ENCODE assay signal across 1 cellular context in the genomic region with DNA sequence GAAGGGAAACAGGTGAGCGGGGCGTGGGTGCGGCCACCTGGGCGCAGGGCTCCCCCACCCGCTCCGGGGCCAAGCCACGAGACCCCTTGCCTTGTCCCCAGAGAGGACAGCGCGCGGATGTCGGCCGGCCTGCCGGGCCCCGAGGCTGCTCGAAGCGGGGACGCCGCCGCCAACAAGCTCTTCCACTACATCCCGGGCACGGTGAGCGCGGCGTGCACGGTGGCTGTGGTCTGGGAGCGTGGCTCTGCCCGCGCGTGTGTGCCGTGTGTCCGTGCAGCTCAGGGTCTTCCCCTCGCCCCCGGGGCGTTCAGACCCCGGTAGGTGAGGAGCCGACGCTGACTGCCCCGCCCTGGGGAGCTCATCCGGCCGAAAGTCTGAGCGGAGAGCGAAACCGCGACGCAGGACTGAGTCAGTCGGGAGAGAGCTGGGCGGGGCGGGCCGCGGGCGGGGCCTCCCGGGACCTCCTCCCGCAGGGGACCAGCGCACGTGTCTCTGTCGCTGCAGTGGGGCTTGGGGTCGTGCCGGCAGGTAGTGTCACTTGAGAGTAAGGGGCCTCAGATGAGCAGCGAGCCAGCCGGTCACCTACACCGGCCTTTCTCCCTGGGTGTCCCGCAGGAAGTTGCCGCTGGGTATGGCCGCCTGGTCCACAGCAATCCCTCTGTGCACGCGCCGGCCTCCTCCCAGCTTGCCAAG.
A peak's percentile ranks its signal among the peaks of the same experiment; 100 is the strongest.
TF ChIP-seq lines count a peak whose summit lies in the region.

No MANE protein-coding gene starts in this region.

TF ChIP-seq in HepG2, 621 proteins besides CTCF, POLR2A, EP300 and RAD21 (continued from another document and continues in another):
- TF ChIP-seq RFXANK (CRISPR knock-in tag; IDR thresholded peaks at IDR 0.05) (no peak), ASH2L (IDR thresholded peaks at IDR 0.05; ENCODE audit: insufficient read length, low read depth, low read length) (peak; percentile 38), MEIS2 (CRISPR knock-in tag; IDR thresholded peaks at IDR 0.05) (peak; percentile 46; the same call in 1 of the 2 replicates), CCDC6 (CRISPR knock-in tag; IDR thresholded peaks at IDR 0.05) (peak; percentile 70; the same call in 1 of the 2 replicates), ZBTB7B (CRISPR knock-in tag; IDR thresholded peaks at IDR 0.05) (peak; percentile 36; the same call in 1 of the 2 replicates), IKZF1 (IDR thresholded peaks at IDR 0.05) (no peak), ZNF557 (CRISPR knock-in tag; IDR thresholded peaks at IDR 0.05) (no peak), TEAD2 (CRISPR knock-in tag; IDR thresholded peaks at IDR 0.05) (0 out of 2 replicates have a peak, but pooled peaks have one; percentile 18), ZNF3 (CRISPR knock-in tag; IDR thresholded peaks at IDR 0.05) (no peak), THAP11 (CRISPR knock-in tag; IDR thresholded peaks at IDR 0.05) (no peak), BCL6 (CRISPR knock-in tag; IDR thresholded peaks at IDR 0.05) (peak; percentile 38), ZKSCAN8 (CRISPR knock-in tag; IDR thresholded peaks at IDR 0.05; ENCODE audit: borderline replicate concordance) (no peak), ZNF878 (CRISPR knock-in tag; IDR thresholded peaks at IDR 0.05) (peak; percentile 52; the same call in 1 of the 2 replicates), MYC (CRISPR knock-in tag; IDR thresholded peaks at IDR 0.05; ENCODE audit: borderline replicate concordance) (peak; percentile 85), ELF1 (CRISPR knock-in tag; IDR thresholded peaks at IDR 0.05) (no peak), DR1 (CRISPR knock-in tag; IDR thresholded peaks at IDR 0.05) (0 out of 2 replicates have a peak, but pooled peaks have one; percentile 28), RFX5 (IDR thresholded peaks at IDR 0.05; ENCODE audit: low read depth, low read length) (no peak), ONECUT2 (CRISPR knock-in tag; IDR thresholded peaks at IDR 0.05) (no peak), ZNF510 (CRISPR knock-in tag; IDR thresholded peaks at IDR 0.05; ENCODE audit: low read depth) (no peak), ZNF724P (CRISPR knock-in tag; IDR thresholded peaks at IDR 0.05; ENCODE audit: borderline replicate concordance) (0 out of 2 replicates have a peak, but pooled peaks have one; percentile 21), ZSCAN21 (CRISPR knock-in tag; IDR thresholded peaks at IDR 0.05; ENCODE audit: borderline replicate concordance) (0 out of 2 replicates have a peak, but pooled peaks have one; percentile 18), AKAP8 (CRISPR knock-in tag; IDR thresholded peaks at IDR 0.05) (peak; percentile 75), ZNF34 (CRISPR knock-in tag; IDR thresholded peaks at IDR 0.05; ENCODE audit: borderline replicate concordance) (0 out of 2 replicates have a peak, but pooled peaks have one; percentile 37), PHF21A (CRISPR knock-in tag; IDR thresholded peaks at IDR 0.05) (no peak), ZNF501 (CRISPR knock-in tag; IDR thresholded peaks at IDR 0.05) (peak; percentile 71), KMT2B (CRISPR knock-in tag; IDR thresholded peaks at IDR 0.05) (peak; percentile 35; the same call in 1 of the 2 replicates), HOXA5 (CRISPR knock-in tag; IDR thresholded peaks at IDR 0.05) (peak; percentile 92), ZNF235 (CRISPR knock-in tag; IDR thresholded peaks at IDR 0.05; ENCODE audit: borderline replicate concordance) (peak; percentile 41; the same call in 1 of the 2 replicates), SAFB2 (CRISPR knock-in tag; IDR thresholded peaks at IDR 0.05; ENCODE audit: borderline replicate concordance, low read depth) (peak; percentile 65; the same call in 1 of the 2 replicates), EHMT2 (IDR thresholded peaks at IDR 0.05; ENCODE audit: borderline replicate concordance, low read depth, low read length) (no peak), SAP130 (CRISPR knock-in tag; IDR thresholded peaks at IDR 0.05; ENCODE audit: low read depth) (peak; percentile 77), SATB2 (CRISPR knock-in tag; IDR thresholded peaks at IDR 0.05) (peak; percentile 15; the same call in 1 of the 2 replicates), ZNF605 (CRISPR knock-in tag; IDR thresholded peaks at IDR 0.05) (peak; percentile 86; the same call in 1 of the 2 replicates), BRD4 (CRISPR knock-in tag; IDR thresholded peaks at IDR 0.05) (0 out of 2 replicates have a peak, but pooled peaks have one; percentile 47)
- TF ChIP-seq, protein P1, sequence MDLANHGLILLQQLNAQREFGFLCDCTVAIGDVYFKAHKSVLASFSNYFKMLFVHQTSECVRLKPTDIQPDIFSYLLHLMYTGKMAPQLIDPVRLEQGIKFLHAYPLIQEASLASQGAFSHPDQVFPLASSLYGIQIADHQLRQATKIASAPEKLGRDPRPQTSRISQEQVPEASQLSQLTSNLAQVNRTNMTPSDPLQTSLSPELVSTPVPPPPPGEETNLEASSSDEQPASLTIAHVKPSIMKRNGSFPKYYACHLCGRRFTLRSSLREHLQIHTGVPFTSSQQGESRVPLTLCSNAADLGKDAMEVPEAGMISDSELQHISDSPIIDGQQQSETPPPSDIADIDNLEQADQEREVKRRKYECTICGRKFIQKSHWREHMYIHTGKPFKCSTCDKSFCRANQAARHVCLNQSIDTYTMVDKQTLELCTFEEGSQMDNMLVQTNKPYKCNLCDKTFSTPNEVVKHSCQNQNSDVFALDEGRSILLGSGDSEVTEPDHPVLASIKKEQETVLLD (CRISPR knock-in tag; IDR thresholded peaks at IDR 0.05; ENCODE audit: low read depth), result peak; percentile 51; the same call in 1 of the 2 replicates
- TF ChIP-seq, protein P2, sequence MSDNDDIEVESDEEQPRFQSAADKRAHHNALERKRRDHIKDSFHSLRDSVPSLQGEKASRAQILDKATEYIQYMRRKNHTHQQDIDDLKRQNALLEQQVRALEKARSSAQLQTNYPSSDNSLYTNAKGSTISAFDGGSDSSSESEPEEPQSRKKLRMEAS (IDR thresholded peaks at IDR 0.05), result peak; percentile 66; the same call in 1 of the 2 replicates
- TF ChIP-seq, protein P3, sequence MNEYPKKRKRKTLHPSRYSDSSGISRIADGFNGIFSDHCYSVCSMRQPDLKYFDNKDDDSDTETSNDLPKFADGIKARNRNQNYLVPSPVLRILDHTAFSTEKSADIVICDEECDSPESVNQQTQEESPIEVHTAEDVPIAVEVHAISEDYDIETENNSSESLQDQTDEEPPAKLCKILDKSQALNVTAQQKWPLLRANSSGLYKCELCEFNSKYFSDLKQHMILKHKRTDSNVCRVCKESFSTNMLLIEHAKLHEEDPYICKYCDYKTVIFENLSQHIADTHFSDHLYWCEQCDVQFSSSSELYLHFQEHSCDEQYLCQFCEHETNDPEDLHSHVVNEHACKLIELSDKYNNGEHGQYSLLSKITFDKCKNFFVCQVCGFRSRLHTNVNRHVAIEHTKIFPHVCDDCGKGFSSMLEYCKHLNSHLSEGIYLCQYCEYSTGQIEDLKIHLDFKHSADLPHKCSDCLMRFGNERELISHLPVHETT (CRISPR knock-in tag; conservative IDR thresholded peaks at IDR 0.05), result peak; percentile 34; the same call in 1 of the 2 replicates
- TF ChIP-seq, protein P4, sequence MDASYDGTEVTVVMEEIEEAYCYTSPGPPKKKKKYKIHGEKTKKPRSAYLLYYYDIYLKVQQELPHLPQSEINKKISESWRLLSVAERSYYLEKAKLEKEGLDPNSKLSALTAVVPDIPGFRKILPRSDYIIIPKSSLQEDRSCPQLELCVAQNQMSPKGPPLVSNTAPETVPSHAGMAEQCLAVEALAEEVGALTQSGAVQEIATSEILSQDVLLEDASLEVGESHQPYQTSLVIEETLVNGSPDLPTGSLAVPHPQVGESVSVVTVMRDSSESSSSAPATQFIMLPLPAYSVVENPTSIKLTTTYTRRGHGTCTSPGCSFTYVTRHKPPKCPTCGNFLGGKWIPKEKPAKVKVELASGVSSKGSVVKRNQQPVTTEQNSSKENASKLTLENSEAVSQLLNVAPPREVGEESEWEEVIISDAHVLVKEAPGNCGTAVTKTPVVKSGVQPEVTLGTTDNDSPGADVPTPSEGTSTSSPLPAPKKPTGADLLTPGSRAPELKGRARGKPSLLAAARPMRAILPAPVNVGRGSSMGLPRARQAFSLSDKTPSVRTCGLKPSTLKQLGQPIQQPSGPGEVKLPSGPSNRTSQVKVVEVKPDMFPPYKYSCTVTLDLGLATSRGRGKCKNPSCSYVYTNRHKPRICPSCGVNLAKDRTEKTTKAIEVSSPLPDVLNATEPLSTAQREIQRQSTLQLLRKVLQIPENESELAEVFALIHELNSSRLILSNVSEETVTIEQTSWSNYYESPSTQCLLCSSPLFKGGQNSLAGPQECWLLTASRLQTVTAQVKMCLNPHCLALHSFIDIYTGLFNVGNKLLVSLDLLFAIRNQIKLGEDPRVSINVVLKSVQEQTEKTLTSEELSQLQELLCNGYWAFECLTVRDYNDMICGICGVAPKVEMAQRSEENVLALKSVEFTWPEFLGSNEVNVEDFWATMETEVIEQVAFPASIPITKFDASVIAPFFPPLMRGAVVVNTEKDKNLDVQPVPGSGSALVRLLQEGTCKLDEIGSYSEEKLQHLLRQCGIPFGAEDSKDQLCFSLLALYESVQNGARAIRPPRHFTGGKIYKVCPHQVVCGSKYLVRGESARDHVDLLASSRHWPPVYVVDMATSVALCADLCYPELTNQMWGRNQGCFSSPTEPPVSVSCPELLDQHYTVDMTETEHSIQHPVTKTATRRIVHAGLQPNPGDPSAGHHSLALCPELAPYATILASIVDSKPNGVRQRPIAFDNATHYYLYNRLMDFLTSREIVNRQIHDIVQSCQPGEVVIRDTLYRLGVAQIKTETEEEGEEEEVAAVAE (CRISPR knock-in tag; IDR thresholded peaks at IDR 0.05; ENCODE audit: borderline replicate concordance), result no peak
- TF ChIP-seq, protein P5, sequence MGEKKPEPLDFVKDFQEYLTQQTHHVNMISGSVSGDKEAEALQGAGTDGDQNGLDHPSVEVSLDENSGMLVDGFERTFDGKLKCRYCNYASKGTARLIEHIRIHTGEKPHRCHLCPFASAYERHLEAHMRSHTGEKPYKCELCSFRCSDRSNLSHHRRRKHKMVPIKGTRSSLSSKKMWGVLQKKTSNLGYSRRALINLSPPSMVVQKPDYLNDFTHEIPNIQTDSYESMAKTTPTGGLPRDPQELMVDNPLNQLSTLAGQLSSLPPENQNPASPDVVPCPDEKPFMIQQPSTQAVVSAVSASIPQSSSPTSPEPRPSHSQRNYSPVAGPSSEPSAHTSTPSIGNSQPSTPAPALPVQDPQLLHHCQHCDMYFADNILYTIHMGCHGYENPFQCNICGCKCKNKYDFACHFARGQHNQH (CRISPR knock-in tag; IDR thresholded peaks at IDR 0.05), result 0 out of 2 replicates have a peak, but pooled peaks have one; percentile 23
- TF ChIP-seq, protein P6, sequence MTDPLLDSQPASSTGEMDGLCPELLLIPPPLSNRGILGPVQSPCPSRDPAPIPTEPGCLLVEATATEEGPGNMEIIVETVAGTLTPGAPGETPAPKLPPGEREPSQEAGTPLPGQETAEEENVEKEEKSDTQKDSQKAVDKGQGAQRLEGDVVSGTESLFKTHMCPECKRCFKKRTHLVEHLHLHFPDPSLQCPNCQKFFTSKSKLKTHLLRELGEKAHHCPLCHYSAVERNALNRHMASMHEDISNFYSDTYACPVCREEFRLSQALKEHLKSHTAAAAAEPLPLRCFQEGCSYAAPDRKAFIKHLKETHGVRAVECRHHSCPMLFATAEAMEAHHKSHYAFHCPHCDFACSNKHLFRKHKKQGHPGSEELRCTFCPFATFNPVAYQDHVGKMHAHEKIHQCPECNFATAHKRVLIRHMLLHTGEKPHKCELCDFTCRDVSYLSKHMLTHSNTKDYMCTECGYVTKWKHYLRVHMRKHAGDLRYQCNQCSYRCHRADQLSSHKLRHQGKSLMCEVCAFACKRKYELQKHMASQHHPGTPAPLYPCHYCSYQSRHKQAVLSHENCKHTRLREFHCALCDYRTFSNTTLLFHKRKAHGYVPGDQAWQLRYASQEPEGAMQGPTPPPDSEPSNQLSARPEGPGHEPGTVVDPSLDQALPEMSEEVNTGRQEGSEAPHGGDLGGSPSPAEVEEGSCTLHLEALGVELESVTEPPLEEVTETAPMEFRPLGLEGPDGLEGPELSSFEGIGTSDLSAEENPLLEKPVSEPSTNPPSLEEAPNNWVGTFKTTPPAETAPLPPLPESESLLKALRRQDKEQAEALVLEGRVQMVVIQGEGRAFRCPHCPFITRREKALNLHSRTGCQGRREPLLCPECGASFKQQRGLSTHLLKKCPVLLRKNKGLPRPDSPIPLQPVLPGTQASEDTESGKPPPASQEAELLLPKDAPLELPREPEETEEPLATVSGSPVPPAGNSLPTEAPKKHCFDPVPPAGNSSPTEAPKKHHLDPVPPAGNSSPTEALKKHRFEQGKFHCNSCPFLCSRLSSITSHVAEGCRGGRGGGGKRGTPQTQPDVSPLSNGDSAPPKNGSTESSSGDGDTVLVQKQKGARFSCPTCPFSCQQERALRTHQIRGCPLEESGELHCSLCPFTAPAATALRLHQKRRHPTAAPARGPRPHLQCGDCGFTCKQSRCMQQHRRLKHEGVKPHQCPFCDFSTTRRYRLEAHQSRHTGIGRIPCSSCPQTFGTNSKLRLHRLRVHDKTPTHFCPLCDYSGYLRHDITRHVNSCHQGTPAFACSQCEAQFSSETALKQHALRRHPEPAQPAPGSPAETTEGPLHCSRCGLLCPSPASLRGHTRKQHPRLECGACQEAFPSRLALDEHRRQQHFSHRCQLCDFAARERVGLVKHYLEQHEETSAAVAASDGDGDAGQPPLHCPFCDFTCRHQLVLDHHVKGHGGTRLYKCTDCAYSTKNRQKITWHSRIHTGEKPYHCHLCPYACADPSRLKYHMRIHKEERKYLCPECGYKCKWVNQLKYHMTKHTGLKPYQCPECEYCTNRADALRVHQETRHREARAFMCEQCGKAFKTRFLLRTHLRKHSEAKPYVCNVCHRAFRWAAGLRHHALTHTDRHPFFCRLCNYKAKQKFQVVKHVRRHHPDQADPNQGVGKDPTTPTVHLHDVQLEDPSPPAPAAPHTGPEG (CRISPR knock-in tag; IDR thresholded peaks at IDR 0.05), result peak; percentile 76; the same call in 1 of the 2 replicates
- TF ChIP-seq, protein P7, sequence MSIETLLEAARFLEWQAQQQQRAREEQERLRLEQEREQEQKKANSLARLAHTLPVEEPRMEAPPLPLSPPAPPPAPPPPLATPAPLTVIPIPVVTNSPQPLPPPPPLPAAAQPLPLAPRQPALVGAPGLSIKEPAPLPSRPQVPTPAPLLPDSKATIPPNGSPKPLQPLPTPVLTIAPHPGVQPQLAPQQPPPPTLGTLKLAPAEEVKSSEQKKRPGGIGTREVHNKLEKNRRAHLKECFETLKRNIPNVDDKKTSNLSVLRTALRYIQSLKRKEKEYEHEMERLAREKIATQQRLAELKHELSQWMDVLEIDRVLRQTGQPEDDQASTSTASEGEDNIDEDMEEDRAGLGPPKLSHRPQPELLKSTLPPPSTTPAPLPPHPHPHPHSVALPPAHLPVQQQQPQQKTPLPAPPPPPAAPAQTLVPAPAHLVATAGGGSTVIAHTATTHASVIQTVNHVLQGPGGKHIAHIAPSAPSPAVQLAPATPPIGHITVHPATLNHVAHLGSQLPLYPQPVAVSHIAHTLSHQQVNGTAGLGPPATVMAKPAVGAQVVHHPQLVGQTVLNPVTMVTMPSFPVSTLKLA (IDR thresholded peaks at IDR 0.05), result 0 out of 2 replicates have a peak, but pooled peaks have one; percentile 13
